Comparison of ENCODE assay signal across 12 cellular contexts in the genomic region with DNA sequence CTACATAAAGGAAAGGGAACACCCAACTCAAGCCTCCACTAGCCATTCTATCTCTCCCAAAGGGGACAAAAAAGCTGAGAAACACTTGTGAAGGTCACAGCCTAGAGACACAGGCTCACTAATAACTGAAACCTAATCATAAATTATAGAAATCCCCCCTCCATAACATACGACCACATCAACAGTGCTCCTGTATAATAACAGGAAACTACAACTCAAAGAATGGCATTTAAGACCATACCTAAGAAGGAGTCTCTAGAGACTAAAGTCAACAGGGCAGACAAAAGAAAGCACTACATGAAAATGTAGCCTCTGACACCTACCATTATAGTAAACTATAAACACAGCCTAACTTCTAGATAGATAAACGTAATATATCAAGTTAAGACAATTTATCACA.
"Had no signal": no experiment of that assay in that cellular context is flagged by ENCODE, and none has a peak within 500 bp of the region (broad histone marks: within the 10 kb centered on the region; RNA-seq: fewer than 3 reads in every experiment).

No MANE protein-coding gene starts in this region.

- H3K27ac Mint-ChIP-seq: activated B cell treated with CpG ODN at 0.5 μM for 24 hours, endodermal cell had no signal

- H3K4me3 Mint-ChIP-seq: activated B cell treated with CpG ODN at 0.5 μM for 24 hours, endodermal cell had no signal

- H3K9me3 Mint-ChIP-seq: activated B cell treated with CpG ODN at 0.5 μM for 24 hours, endodermal cell had no signal

- H3K27me3 Mint-ChIP-seq: activated B cell treated with CpG ODN at 0.5 μM for 24 hours had no signal

- DNase-seq: activated B cell treated with CpG ODN at 0.5 μM for 24 hours, activated gamma-delta T cell treated with Interleukin-2 at 50 U/mL for 16 hours, brain microvascular endothelial cell, cerebellar nuclear complex, dermis blood vessel endothelial cell, endodermal cell, erythroblast, kidney, left ventricle myocardium inferior, mesendoderm, SK-N-SH, transverse colon had no signal

- H3K4me1 Mint-ChIP-seq: activated B cell treated with CpG ODN at 0.5 μM for 24 hours had no signal
